ENCODE assay signal across 33 cellular contexts in the genomic region with DNA sequence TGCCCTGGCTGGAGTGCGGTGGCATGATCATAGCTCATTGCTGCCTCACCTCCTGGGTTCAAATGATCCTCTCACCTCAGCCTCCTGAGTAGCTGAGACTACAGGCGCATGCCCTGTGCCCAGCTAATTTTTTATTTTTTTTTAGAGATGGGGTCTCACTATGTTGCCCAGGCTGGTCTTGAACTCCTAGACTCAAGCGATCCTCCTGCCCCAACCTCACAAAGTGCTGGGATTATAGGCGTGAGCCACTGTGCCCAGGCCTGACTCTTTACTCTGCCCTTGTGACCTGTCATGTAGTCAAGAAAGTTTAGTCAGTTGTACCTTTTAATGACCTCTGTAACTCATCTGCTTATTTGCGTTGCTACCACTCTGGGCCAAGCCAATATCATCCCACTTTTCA. TPM values are rescaled to one million over a fixed set of nuclear protein-coding genes. Genes with fewer than 3 reads are reported as not detected.
"Had no signal": no experiment of that assay in that cellular context is flagged by ENCODE, and none has a peak within 500 bp of the region (broad histone marks: within the 10 kb centered on the region; RNA-seq: fewer than 3 reads in every experiment).

No MANE protein-coding gene starts in this region.

- H3K9ac ChIP-seq: parathyroid adenoma had no signal

- FAIRE-seq: endometrium, frontal cortex, islet of Langerhans had no signal

- H3K27ac Mint-ChIP-seq: nephron had no signal

- H3K27me3 ChIP-seq: dorsolateral prefrontal cortex, heart left ventricle, spleen, stomach, transverse colon had no signal

- H3K4me3 Mint-ChIP-seq: naive B cell, nephron had no signal

- H3K9me3 ChIP-seq: heart left ventricle, psoas muscle, spleen, stomach, thoracic aorta, transverse colon had no signal

- H3K4me3 ChIP-seq: dorsolateral prefrontal cortex, heart left ventricle, psoas muscle, spleen, stomach, thoracic aorta, transverse colon had no signal

- H3K79me2 ChIP-seq: parathyroid adenoma had no signal

- H2AFZ ChIP-seq: parathyroid adenoma had no signal

- H3K4me1 Mint-ChIP-seq: nephron had no signal

- H3K27ac ChIP-seq: dorsolateral prefrontal cortex, heart left ventricle, parathyroid adenoma, psoas muscle, spleen, stomach, thoracic aorta, transverse colon had no signal

- DNase-seq: cortex of kidney; dorsolateral prefrontal cortex; effector memory CD4-positive, alpha-beta T cell; heart left ventricle; hypothalamus; kidney glomerular epithelial cell; mesendoderm; naive B cell; psoas muscle; retina; spleen; stimulated activated CD4-positive, alpha-beta T cell treated with anti-CD3 and anti-CD28 coated beads, Interleukin-15, amount 100 ng/mL, for 24 hours; stimulated activated CD4-positive, alpha-beta T cell treated with anti-CD3 and anti-CD28 coated beads, Interleukin-1b, Interleukin-23, amount 100 ng/mL, for 48 hours; stimulated activated CD4-positive, alpha-beta T cell treated with anti-CD3 and anti-CD28 coated beads, Interleukin-4, amount 100 ng/mL, for 24 hours; stimulated activated naive CD4-positive, alpha-beta T cell; stomach; substantia nigra; transverse colon had no signal

- ATAC-seq: esophagus mucosa, heart left ventricle, psoas muscle, sciatic nerve had no signal

- H3K4me1 ChIP-seq: heart left ventricle, parathyroid adenoma, psoas muscle, transverse colon had no signal

- H3K9me3 Mint-ChIP-seq: naive B cell, nephron had no signal

- H3K27me3 Mint-ChIP-seq: naive B cell had no signal

RNA-seq across cellular contexts. Expression of a gene that starts 55.7 kb away (rescaled TPM):
- total RNA-seq: esophagus mucosa, fibroblast of lung, frontal cortex, glomerular endothelial cell, heart left ventricle, liver, lung microvascular endothelial cell, omental fat pad, psoas muscle, sciatic nerve, skeletal muscle tissue, stomach, thoracic aorta, urinary bladder had no signal
- polyA plus RNA-seq: heart left ventricle, psoas muscle, stomach, urinary bladder had no signal
